ENCODE assay signal across 1 cellular context in the genomic region with DNA sequence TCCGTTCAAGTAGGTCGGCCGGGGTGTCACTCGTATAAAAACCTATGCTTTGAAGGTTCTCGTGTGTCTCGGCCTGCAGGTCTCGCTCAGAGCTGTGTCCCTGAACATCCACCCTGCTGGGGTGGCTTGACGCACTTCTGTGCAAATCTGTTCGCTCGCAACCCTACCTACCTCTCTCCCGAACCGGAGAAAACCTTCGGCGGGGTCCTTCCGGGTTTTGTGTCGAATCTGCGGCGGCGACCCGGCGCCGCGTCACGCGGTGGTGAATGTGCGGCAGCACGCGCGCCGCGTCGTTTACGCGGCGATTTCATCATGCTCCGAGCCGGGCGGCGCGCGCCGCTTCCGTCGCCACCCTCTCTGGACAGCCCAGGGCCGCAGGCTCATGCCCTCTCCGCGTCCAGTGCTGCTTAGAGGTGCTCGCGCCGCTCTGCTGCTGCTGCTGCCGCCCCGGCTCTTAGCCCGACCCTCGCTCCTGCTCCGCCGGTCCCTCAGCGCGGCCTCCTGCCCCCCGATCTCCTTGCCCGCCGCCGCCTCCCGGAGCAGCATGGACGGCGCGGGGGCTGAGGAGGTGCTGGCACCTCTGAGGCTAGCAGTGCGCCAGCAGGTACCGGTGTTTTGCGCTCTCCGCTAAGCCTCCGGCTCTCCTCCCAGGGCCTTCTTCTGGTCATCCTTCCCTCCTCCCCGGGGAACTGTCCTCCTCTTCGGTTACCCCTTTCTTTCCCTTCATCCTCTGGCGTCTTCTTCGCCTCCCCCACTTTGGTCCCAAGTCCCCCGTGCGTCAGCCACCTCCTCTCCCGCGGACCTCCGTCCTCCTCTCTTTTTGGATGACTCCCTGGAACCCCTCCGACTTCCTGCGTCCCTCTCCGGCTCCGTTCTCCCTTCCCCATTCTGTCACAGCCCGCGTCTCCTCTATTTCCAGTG.
TF ChIP-seq lines count a peak whose summit lies in the region.

A gene with protein sequence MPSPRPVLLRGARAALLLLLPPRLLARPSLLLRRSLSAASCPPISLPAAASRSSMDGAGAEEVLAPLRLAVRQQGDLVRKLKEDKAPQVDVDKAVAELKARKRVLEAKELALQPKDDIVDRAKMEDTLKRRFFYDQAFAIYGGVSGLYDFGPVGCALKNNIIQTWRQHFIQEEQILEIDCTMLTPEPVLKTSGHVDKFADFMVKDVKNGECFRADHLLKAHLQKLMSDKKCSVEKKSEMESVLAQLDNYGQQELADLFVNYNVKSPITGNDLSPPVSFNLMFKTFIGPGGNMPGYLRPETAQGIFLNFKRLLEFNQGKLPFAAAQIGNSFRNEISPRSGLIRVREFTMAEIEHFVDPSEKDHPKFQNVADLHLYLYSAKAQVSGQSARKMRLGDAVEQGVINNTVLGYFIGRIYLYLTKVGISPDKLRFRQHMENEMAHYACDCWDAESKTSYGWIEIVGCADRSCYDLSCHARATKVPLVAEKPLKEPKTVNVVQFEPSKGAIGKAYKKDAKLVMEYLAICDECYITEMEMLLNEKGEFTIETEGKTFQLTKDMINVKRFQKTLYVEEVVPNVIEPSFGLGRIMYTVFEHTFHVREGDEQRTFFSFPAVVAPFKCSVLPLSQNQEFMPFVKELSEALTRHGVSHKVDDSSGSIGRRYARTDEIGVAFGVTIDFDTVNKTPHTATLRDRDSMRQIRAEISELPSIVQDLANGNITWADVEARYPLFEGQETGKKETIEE (plus strand): TSS at position 339 of the 921 bp plus-strand sequence. CDS start 44 bp downstream, at position 383.

TF ChIP-seq in HepG2, 621 proteins besides CTCF, POLR2A, EP300 and RAD21 (continued from another document and continues in another):
- TF ChIP-seq, protein P1, sequence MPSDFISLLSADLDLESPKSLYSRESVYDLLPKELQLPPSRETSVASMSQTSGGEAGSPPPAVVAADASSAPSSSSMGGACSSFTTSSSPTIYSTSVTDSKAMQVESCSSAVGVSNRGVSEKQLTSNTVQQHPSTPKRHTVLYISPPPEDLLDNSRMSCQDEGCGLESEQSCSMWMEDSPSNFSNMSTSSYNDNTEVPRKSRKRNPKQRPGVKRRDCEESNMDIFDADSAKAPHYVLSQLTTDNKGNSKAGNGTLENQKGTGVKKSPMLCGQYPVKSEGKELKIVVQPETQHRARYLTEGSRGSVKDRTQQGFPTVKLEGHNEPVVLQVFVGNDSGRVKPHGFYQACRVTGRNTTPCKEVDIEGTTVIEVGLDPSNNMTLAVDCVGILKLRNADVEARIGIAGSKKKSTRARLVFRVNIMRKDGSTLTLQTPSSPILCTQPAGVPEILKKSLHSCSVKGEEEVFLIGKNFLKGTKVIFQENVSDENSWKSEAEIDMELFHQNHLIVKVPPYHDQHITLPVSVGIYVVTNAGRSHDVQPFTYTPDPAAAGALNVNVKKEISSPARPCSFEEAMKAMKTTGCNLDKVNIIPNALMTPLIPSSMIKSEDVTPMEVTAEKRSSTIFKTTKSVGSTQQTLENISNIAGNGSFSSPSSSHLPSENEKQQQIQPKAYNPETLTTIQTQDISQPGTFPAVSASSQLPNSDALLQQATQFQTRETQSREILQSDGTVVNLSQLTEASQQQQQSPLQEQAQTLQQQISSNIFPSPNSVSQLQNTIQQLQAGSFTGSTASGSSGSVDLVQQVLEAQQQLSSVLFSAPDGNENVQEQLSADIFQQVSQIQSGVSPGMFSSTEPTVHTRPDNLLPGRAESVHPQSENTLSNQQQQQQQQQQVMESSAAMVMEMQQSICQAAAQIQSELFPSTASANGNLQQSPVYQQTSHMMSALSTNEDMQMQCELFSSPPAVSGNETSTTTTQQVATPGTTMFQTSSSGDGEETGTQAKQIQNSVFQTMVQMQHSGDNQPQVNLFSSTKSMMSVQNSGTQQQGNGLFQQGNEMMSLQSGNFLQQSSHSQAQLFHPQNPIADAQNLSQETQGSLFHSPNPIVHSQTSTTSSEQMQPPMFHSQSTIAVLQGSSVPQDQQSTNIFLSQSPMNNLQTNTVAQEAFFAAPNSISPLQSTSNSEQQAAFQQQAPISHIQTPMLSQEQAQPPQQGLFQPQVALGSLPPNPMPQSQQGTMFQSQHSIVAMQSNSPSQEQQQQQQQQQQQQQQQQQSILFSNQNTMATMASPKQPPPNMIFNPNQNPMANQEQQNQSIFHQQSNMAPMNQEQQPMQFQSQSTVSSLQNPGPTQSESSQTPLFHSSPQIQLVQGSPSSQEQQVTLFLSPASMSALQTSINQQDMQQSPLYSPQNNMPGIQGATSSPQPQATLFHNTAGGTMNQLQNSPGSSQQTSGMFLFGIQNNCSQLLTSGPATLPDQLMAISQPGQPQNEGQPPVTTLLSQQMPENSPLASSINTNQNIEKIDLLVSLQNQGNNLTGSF (CRISPR knock-in tag; IDR thresholded peaks at IDR 0.05): peak; percentile 90
- no peak for TF ChIP-seq TOPORS (CRISPR knock-in tag; IDR thresholded peaks at IDR 0.05)
- TF ChIP-seq ZSCAN30 (CRISPR knock-in tag; IDR thresholded peaks at IDR 0.05): 0 out of 2 replicates have a peak, but pooled peaks have one; percentile 77
- peak; percentile 97 for TF ChIP-seq ZNF430 (CRISPR knock-in tag; IDR thresholded peaks at IDR 0.05)
- no peak for TF ChIP-seq RFX1 (IDR thresholded peaks at IDR 0.05)
- TF ChIP-seq HOXA9 (CRISPR knock-in tag; IDR thresholded peaks at IDR 0.05; ENCODE audit: borderline replicate concordance): peak; percentile 71; the same call in 1 of the 2 replicates
- TF ChIP-seq ZHX1 (CRISPR knock-in tag; IDR thresholded peaks at IDR 0.05; ENCODE audit: low read depth): peak; percentile 82; the same call in 1 of the 2 replicates
- no peak for TF ChIP-seq LRRFIP1 (CRISPR knock-in tag; conservative IDR thresholded peaks at IDR 0.05)
- TF ChIP-seq, protein P2, sequence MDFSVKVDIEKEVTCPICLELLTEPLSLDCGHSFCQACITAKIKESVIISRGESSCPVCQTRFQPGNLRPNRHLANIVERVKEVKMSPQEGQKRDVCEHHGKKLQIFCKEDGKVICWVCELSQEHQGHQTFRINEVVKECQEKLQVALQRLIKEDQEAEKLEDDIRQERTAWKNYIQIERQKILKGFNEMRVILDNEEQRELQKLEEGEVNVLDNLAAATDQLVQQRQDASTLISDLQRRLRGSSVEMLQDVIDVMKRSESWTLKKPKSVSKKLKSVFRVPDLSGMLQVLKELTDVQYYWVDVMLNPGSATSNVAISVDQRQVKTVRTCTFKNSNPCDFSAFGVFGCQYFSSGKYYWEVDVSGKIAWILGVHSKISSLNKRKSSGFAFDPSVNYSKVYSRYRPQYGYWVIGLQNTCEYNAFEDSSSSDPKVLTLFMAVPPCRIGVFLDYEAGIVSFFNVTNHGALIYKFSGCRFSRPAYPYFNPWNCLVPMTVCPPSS (IDR thresholded peaks at IDR 0.05): no peak
- TF ChIP-seq PLRG1 (conservative IDR thresholded peaks at IDR 0.05): no peak
- 0 out of 2 replicates have a peak, but pooled peaks have one; percentile 78 for TF ChIP-seq ZNF468 (CRISPR knock-in tag; IDR thresholded peaks at IDR 0.05)
- TF ChIP-seq ZNF501 (CRISPR knock-in tag; IDR thresholded peaks at IDR 0.05): peak; percentile 75
- peak; percentile 85; the same call in 1 of the 2 replicates for TF ChIP-seq ARID5B (CRISPR knock-in tag; IDR thresholded peaks at IDR 0.05)
- TF ChIP-seq SP2 (CRISPR knock-in tag; IDR thresholded peaks at IDR 0.05): no peak; the same call in none of the 2 replicates
- TF ChIP-seq TBP (CRISPR knock-in tag; IDR thresholded peaks at IDR 0.05): 0 out of 2 replicates have a peak, but pooled peaks have one; percentile 33
- TF ChIP-seq JUNB (CRISPR knock-in tag; IDR thresholded peaks at IDR 0.05; ENCODE audit: borderline replicate concordance): no peak
- no peak for TF ChIP-seq ZNF781 (CRISPR knock-in tag; IDR thresholded peaks at IDR 0.05; ENCODE audit: borderline replicate concordance, not compliant biosample characterization)
- TF ChIP-seq NFE2L1 (CRISPR knock-in tag; IDR thresholded peaks at IDR 0.05; ENCODE audit: borderline replicate concordance): peak; percentile 90
- no peak for TF ChIP-seq CBX2 (IDR thresholded peaks at IDR 0.05; ENCODE audit: low read depth, low read length)
- TF ChIP-seq CBX2 (CRISPR knock-in tag; IDR thresholded peaks at IDR 0.05; ENCODE audit: low read depth): no peak
- 0 out of 2 replicates have a peak, but pooled peaks have one; percentile 85 for TF ChIP-seq ZSCAN29 (CRISPR knock-in tag; conservative IDR thresholded peaks at IDR 0.05)
- TF ChIP-seq POGZ (CRISPR knock-in tag; IDR thresholded peaks at IDR 0.05): peak; percentile 89
- TF ChIP-seq KAT7 (CRISPR knock-in tag; IDR thresholded peaks at IDR 0.05; ENCODE audit: borderline replicate concordance): peak; percentile 93; the same call in 1 of the 2 replicates
- TF ChIP-seq ZFYVE20 (CRISPR knock-in tag; IDR thresholded peaks at IDR 0.05; ENCODE audit: borderline replicate concordance, low read depth): no peak
- TF ChIP-seq E2F5 (CRISPR knock-in tag; conservative IDR thresholded peaks at IDR 0.05): peak; percentile 78; the same call in 1 of the 2 replicates
- TF ChIP-seq, protein P3, sequence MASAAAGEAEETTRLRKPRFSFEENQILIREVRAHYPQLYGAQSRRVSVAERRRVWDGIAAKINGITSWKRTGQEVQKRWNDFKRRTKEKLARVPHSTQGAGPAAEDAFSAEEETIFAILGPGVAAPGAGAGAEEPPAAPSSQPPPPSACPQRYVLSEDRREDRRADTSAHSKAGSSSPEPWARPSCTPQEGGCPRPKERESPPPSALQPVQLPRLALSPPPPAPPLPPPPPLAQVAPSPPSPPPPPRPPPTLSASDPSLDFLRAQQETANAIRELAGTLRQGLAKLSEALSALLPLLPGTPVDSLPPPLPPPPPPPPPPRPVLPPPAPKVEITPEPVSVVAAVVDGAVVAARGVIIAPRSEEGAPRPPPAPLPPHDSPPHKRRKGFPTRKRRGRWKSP (CRISPR knock-in tag; IDR thresholded peaks at IDR 0.05): peak; percentile 76
- no peak for TF ChIP-seq ZNF672 (CRISPR knock-in tag; IDR thresholded peaks at IDR 0.05)
- TF ChIP-seq KDM5B (CRISPR knock-in tag; IDR thresholded peaks at IDR 0.05; ENCODE audit: borderline replicate concordance): peak; percentile 72; the same call in 1 of the 2 replicates
